ENCODE assay signal across 10 cellular contexts in the genomic region with DNA sequence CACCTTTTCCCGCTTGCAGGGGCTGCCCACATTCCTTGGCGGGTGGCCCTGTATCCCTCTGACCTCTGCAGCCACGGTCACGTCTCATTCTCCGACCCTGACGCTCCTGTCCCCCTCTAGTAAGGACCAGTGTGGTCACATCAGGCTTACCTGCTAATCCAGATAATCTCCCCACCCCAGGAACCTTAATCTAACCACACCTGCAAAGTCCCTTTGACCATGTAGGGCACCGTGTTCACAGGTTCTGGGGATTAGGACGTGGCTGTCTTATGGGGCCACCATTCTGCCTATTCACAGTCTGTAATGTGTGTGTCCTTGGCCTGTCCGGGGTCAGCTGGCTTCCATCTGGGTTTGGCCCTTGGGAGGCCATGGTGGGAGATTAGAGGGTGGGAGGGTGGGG.
"Had no signal": no experiment of that assay in that cellular context is flagged by ENCODE, and none has a peak within 500 bp of the region (broad histone marks: within the 10 kb centered on the region; RNA-seq: fewer than 3 reads in every experiment).

No MANE protein-coding gene starts in this region.

- H3K4me2 ChIP-seq: GM23338 had no signal

- H3K9me3 Mint-ChIP-seq: GM23338 had no signal

- H3K4me3 Mint-ChIP-seq: GM23338, HFFc6 had no signal

- FAIRE-seq: H1, H54 had no signal

- H3K4me3 ChIP-seq: GM23248, GM23338, HAP-1 had no signal

- H2AFZ ChIP-seq: GM23248, GM23338 had no signal

- DNase-seq: GM23248, GOT3, H7, HCEC 1CT, HFFc6 had no signal

- H3K36me3 ChIP-seq: HAP-1 had no signal

- H3K9ac ChIP-seq: GM23248 had no signal

- H3K27ac ChIP-seq: GM23248 had no signal

- ATAC-seq: GM23338, HCT116 had no signal

- H3K9me3 ChIP-seq: HAP-1 had no signal

- H3K27ac Mint-ChIP-seq: GM23338, HFFc6 had no signal

- H3K4me1 ChIP-seq: HAP-1 had no signal
